In the genomic region with DNA sequence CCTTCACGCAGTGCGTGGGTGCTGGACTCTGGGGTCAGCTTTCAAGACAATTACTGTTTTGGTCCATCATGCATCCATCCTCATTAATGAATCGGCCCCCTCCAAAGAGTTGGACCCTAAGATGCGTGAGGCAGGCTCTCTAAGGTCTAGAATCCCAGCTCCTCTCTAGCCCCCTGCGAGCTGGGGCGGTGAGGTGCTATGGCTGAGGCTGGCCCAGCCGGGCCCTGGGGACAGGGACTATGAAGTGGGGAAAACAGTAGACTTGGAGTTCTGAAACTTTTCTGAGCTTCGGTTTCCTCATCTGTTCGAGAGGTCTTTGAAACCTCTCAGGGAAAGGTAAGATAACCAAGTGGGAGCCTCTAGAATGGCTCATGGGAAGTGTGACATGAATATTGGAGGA, we compare ENCODE assay signal across 2 cellular contexts.
TF ChIP-seq lines count a peak whose summit lies in the region.

No MANE protein-coding gene starts in this region.

TF ChIP-seq in K562, 482 proteins besides CTCF, POLR2A, EP300 and RAD21:
- TF ChIP-seq SLC30A9 (CRISPR knock-in tag; IDR thresholded peaks at IDR 0.05) (no peak), IRF2 (CRISPR knock-in tag; IDR thresholded peaks at IDR 0.05) (no peak)

TF ChIP-seq in neural cell, 6 proteins besides CTCF, POLR2A, EP300 and RAD21:
- no peak for TF ChIP-seq SMC3 (conservative IDR thresholded peaks at IDR 0.05; ENCODE audit: poor library complexity)
- TF ChIP-seq MXI1 (conservative IDR thresholded peaks at IDR 0.05; ENCODE audit: poor library complexity, severe bottlenecking), result no peak
- TF ChIP-seq POLR2AphosphoS5 (IDR thresholded peaks at IDR 0.05), result no peak
- TF ChIP-seq EZH2 (IDR thresholded peaks at IDR 0.05; ENCODE audit: borderline replicate concordance, insufficient read depth, low read length, poor library complexity, severe bottlenecking), result no peak
- no peak for TF ChIP-seq TAF1 (IDR thresholded peaks at IDR 0.05; ENCODE audit: low read depth)
- TF ChIP-seq, protein P1, sequence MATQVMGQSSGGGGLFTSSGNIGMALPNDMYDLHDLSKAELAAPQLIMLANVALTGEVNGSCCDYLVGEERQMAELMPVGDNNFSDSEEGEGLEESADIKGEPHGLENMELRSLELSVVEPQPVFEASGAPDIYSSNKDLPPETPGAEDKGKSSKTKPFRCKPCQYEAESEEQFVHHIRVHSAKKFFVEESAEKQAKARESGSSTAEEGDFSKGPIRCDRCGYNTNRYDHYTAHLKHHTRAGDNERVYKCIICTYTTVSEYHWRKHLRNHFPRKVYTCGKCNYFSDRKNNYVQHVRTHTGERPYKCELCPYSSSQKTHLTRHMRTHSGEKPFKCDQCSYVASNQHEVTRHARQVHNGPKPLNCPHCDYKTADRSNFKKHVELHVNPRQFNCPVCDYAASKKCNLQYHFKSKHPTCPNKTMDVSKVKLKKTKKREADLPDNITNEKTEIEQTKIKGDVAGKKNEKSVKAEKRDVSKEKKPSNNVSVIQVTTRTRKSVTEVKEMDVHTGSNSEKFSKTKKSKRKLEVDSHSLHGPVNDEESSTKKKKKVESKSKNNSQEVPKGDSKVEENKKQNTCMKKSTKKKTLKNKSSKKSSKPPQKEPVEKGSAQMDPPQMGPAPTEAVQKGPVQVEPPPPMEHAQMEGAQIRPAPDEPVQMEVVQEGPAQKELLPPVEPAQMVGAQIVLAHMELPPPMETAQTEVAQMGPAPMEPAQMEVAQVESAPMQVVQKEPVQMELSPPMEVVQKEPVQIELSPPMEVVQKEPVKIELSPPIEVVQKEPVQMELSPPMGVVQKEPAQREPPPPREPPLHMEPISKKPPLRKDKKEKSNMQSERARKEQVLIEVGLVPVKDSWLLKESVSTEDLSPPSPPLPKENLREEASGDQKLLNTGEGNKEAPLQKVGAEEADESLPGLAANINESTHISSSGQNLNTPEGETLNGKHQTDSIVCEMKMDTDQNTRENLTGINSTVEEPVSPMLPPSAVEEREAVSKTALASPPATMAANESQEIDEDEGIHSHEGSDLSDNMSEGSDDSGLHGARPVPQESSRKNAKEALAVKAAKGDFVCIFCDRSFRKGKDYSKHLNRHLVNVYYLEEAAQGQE (IDR thresholded peaks at IDR 0.05; ENCODE audit: borderline replicate concordance), result no peak
